8 cellular contexts compared by ENCODE assay signal in the genomic region with DNA sequence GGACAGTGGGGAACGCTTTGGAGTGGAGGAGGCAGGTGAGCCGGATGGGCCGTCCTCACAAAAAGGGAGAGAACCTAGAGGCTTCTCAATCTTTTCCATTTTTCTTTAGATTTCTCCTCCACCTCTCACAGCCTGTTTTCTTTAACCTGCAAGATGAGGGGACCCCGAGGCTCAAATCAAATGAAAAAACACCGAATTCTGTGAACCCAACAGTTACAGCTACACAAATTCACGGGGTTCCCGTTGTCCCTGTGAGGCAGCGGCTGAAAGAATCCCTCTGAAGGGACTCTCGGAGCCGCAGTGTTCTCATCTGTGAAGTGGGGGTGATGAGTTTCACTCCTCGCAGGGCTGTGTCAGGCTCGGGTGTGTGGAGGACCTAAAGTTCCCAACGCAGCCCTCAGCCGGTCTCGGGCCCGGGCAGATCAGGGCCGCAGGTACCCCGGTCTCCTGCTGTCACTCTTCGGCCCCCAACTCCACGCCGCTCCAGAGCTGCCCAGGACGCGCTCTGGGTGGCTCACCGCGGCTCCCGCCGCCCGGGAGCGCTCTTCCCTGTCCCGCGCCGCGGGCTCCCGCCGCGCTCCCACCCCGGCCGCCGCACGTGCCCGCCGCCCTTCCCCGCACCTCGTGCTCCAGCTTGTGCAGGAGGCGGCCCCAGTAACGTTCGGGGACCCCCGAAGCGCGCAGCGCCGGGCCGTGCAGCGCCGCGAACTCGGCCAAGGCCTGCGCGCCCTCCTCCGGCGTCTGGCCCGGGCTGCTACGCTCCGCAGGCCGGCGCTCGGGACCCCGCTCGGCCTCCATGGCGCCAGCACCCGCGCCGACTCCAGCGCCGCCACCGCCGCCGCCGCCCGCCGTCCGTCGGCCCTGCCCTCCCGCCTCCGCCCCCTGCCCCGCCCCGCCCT. TPM values are rescaled to one million over a fixed set of nuclear protein-coding genes. Genes with fewer than 3 reads are reported as not detected.
DNase-seq lines count a peak whose midpoint lies in the region; ATAC-seq and TF ChIP-seq lines count a peak whose summit lies in the region.

A gene (minus strand): TSS at position 863 of the 899 bp plus-strand sequence. CDS start 65 bp downstream, at position 798.

- peak; percentile 42 for ATAC-seq in CD4-positive, alpha-beta T cell (ENCODE audit: poor library complexity)
- ATAC-seq in GM19397 (IDR thresholded peaks at IDR 0.05; ENCODE audit: unreplicated experiment): peak; percentile 53
- peak; percentile 62 for ATAC-seq in IMR-90 (ENCODE audit: low read depth)
- ATAC-seq in GM21786 (IDR thresholded peaks at IDR 0.05; ENCODE audit: unreplicated experiment): no peak

- H3K4me1 ChIP-seq in IMR-90 (ENCODE audit: control insufficient read depth, insufficient read depth, low read length) (peaks cover 11% of the 10 kb centered on the region), smooth muscle cell (ENCODE audit: low read depth) (peaks cover 19% of the 10 kb centered on the region)

- TF ChIP-seq CTCF in CD4-positive, alpha-beta T cell (IDR thresholded peaks at IDR 0.05): no peak
- TF ChIP-seq CTCF in IMR-90 (conservative IDR thresholded peaks at IDR 0.05; ENCODE audit: low read depth, low read length): no peak
- no peak for TF ChIP-seq CTCF in VCaP (conservative IDR thresholded peaks at IDR 0.05)
- TF ChIP-seq CTCF in cardiac fibroblast (IDR thresholded peaks at IDR 0.05; ENCODE audit: low read depth, low read length): no peak
- no peak for TF ChIP-seq CTCF in smooth muscle cell (IDR thresholded peaks at IDR 0.05; ENCODE audit: borderline replicate concordance, insufficient read depth, poor library complexity, severe bottlenecking)

- H2AK5ac ChIP-seq in IMR-90 (ENCODE audit: low read depth, low read length): peak within 1 kb of the TSS; percentile 63

- H3K23ac ChIP-seq in IMR-90 (ENCODE audit: low read depth, low read length): peak within 1 kb of the TSS; percentile 75

- peak within 1 kb of the TSS; percentile 65 for H2BK120ac ChIP-seq in IMR-90 (ENCODE audit: low read depth, low read length)

- H3K79me1 ChIP-seq in IMR-90 (ENCODE audit: low read depth in 1 of 2, low read length in 2 of 2): peaks cover 3 to 42% of the 10 kb centered on the region in 2 experiments; a peak in 3 of 4 replicates

- H3F3A ChIP-seq in smooth muscle cell (ENCODE audit: low read depth): peaks cover 4% of the 10 kb centered on the region

- H3K14ac ChIP-seq in IMR-90 (replicated peaks; ENCODE audit: low read depth, low read length): peak within 1 kb of the TSS; percentile 92

- peak within 1 kb of the TSS; percentile 97 to 100 for H4K8ac ChIP-seq in IMR-90 (ENCODE audit: low read depth in 2 of 2, low read length in 2 of 2)

- peak within 1 kb of the TSS; percentile 91 for H4K5ac ChIP-seq in IMR-90 (ENCODE audit: low read depth, low read length)

- H3K18ac ChIP-seq in IMR-90 (ENCODE audit: low read depth, low read length): peak within 1 kb of the TSS; percentile 61

- POLR2A ChIA-PET in CD4-positive, alpha-beta T cell (lab: Charles Lee): interaction anchor here (0.6 to 2.6 kb wide), 24 partner anchors 7 to 995 kb away, joined by 3 to 28 read pairs (median 4); a partner anchor contains a TSS
- POLR2A ChIA-PET in IMR-90 (lab: Charles Lee; ENCODE audit: unreplicated experiment): interaction anchor here (0.6 kb wide), 4 partner anchors 30 to 865 kb away, joined by 3 to 19 read pairs (median 10); a partner anchor contains a TSS

- peak within 1 kb of the TSS; percentile 58 for H3K9ac ChIP-seq in IMR-90 (ENCODE audit: low read depth, low read length)
- H3K9ac ChIP-seq in smooth muscle cell (ENCODE audit: low read depth): peak within 1 kb of the TSS; percentile 78

- CTCF ChIA-PET in CD4-positive, alpha-beta T cell (lab: Charles Lee): interaction anchor here (1.0 to 1.5 kb wide), 7 partner anchors 11 to 160 kb away, joined by 3 to 7 read pairs (median 4); no protein-coding TSS in a partner anchor
- CTCF ChIA-PET in IMR-90 (lab: Yijun Ruan, JAX): interaction anchor here (1.5 to 1.6 kb wide), 2 partner anchors 45 to 640 kb away, joined by 3 read pairs; no protein-coding TSS in a partner anchor

- whole genome bisulfite sequencing in IMR-90 (ENCODE audit: extremely low coverage in 2 of 2, insufficient read length in 1 of 2), 2 experiments: 0% methylated on average over 41 of the region's 87 CpGs; no CpG with 5 or more reads in 1 of the 2 experiments
- 2% methylated on average over 46 of the region's 87 CpGs for WGBS in smooth muscle cell (ENCODE audit: low lambda C conversion rate)

- peaks cover 25% of the 10 kb centered on the region for H3K4me1 Mint-ChIP-seq in CD4-positive, alpha-beta T cell (ENCODE audit: low read depth)

- peak within 1 kb of the TSS; percentile 99 for H3K27ac Mint-ChIP-seq in CD4-positive, alpha-beta T cell

- in situ Hi-C loops in IMR-90 (cut with MboI; ENCODE audit: low sequenced_read_pairs): no loop called here

- no peak for TF ChIP-seq RAD21 in IMR-90 (IDR thresholded peaks at IDR 0.05; ENCODE audit: low read length)

- H2BK5ac ChIP-seq in IMR-90 (ENCODE audit: low read depth, low read length, poor library complexity, severe bottlenecking): peak within 1 kb of the TSS; percentile 78

- peak within 1 kb of the TSS; percentile 84; the same call in 1 of the 2 replicates for H3K56ac ChIP-seq in IMR-90 (ENCODE audit: extremely low read depth, insufficient read depth, low read length)

- H3K4me3 ChIP-seq in IMR-90 (ENCODE audit: insufficient read depth, low read depth, low read length) (peak within 1 kb of the TSS; percentile 62), cardiac fibroblast (replicated peaks in 1 of 2; ENCODE audit: low read depth in 2 of 2, low read length in 2 of 2) (peak within 1 kb of the TSS; percentile 70 to 71), smooth muscle cell (peak within 1 kb of the TSS; percentile 79)

- H3K27me3 Mint-ChIP-seq in CD4-positive, alpha-beta T cell: no peaks in the 10 kb centered on the region

- H3K9me1 ChIP-seq in IMR-90 (ENCODE audit: insufficient read depth, low read length): peaks cover 18% of the 10 kb centered on the region

- peak within 1 kb of the TSS; percentile 28; the same call in 2 of the 3 replicates for H2BK15ac ChIP-seq in IMR-90 (ENCODE audit: low read depth, low read length)

- H2AFZ ChIP-seq in IMR-90 (replicated peaks; ENCODE audit: low read length, poor library complexity) (peak within 1 kb of the TSS; percentile 99), smooth muscle cell (ENCODE audit: low read depth) (peak within 1 kb of the TSS; percentile 100)

- peak within 1 kb of the TSS; percentile 98 for H2AK9ac ChIP-seq in IMR-90 (replicated peaks; ENCODE audit: low read depth, low read length, poor library complexity)

- H4K91ac ChIP-seq in IMR-90 (ENCODE audit: insufficient read depth, low read depth, low read length): peak within 1 kb of the TSS; percentile 96

- H3K36me3 Mint-ChIP-seq in CD4-positive, alpha-beta T cell (ENCODE audit: low read depth): no peaks in the 10 kb centered on the region

- peak within 1 kb of the TSS; percentile 86 for H3K4me3 Mint-ChIP-seq in CD4-positive, alpha-beta T cell

- H3K27ac ChIP-seq in CD4-positive, alpha-beta T cell (ENCODE audit: low read depth, low read length): peak within 1 kb of the TSS; percentile 97
- H3K27ac ChIP-seq in IMR-90 (ENCODE audit: insufficient read depth, low read length) (peak within 1 kb of the TSS; percentile 81), VCaP (peak within 1 kb of the TSS; percentile 96), smooth muscle cell (ENCODE audit: low read depth) (peak within 1 kb of the TSS; percentile 94)

- H3K9me3 Mint-ChIP-seq in CD4-positive, alpha-beta T cell: no peaks in the 10 kb centered on the region

- intact Hi-C loops in CD4-positive, alpha-beta T cell (cut with DNase I, micrococcal nuclease): loop anchor here (1.0 to 5.0 kb wide), 9 partner anchors 34 to 572 kb away; a partner anchor contains a TSS
- intact Hi-C loops in IMR-90 (cut with micrococcal nuclease): no loop called here

- no peak within 1 kb of the TSS for H2BK20ac ChIP-seq in IMR-90 (ENCODE audit: low read depth, low read length)

- dilution Hi-C loops in IMR-90 (cut with HindIII; ENCODE audit: low sequenced_read_pairs, unreplicated experiment): no loop called here

- peaks cover 17% of the 10 kb centered on the region for H4K20me1 ChIP-seq in IMR-90 (ENCODE audit: insufficient read depth, low read length)
- H4K20me1 ChIP-seq in smooth muscle cell (ENCODE audit: low read depth): peaks cover 17% of the 10 kb centered on the region

- no peaks in the 10 kb centered on the region for H3K9me3 ChIP-seq in CD4-positive, alpha-beta T cell (ENCODE audit: control insufficient read depth, low read length)
- H3K9me3 ChIP-seq in IMR-90 (ENCODE audit: control insufficient read depth, insufficient read depth, low read length) (no peaks in the 10 kb centered on the region), smooth muscle cell (replicated peaks; ENCODE audit: low read depth) (no peaks in the 10 kb centered on the region)

- H3K27me3 ChIP-seq in CD4-positive, alpha-beta T cell (ENCODE audit: control insufficient read depth, insufficient read depth, low read length): no peaks in the 10 kb centered on the region
- H3K27me3 ChIP-seq in IMR-90 (ENCODE audit: control insufficient read depth, insufficient read depth, low read length): peaks cover 3% of the 10 kb centered on the region
- H3K27me3 ChIP-seq in smooth muscle cell (ENCODE audit: low read depth): no peaks in the 10 kb centered on the region

- H3K36me3 ChIP-seq in IMR-90 (ENCODE audit: control insufficient read depth, insufficient read depth, low read length) (0 out of 2 replicates have a peak, but pooled peaks cover 1% of the 10 kb centered on the region), smooth muscle cell (ENCODE audit: low read depth) (no peaks in the 10 kb centered on the region)

- H3K79me2 ChIP-seq in smooth muscle cell (ENCODE audit: low read depth): no peaks in the 10 kb centered on the region

- H3K4me2 ChIP-seq in IMR-90 (ENCODE audit: low read depth, low read length) (peak within 1 kb of the TSS; percentile 87), smooth muscle cell (peak within 1 kb of the TSS; percentile 95)

- BruUV-seq in IMR-90 (replicated peaks; lab: Mats Ljungman, UMichigan): no TSS peak

- peak; percentile 63 for TF ChIP-seq POLR2A in IMR-90 (IDR thresholded peaks at IDR 0.05; ENCODE audit: low read depth, low read length)

- peak; percentile 30 to 67 (median 49) for DNase-seq in CD4-positive, alpha-beta T cell
- DNase-seq in IMR-90 (peak; percentile 21), cardiac fibroblast (ENCODE audit: low read depth in 2 of 2) (peak; percentile 35 to 71), iris pigment epithelial cell (ENCODE audit: low read depth) (peak; percentile 51), smooth muscle cell (lab: John Stamatoyannopoulos, UW; ENCODE audit: unreplicated experiment) (peak; percentile 31)

- peak within 1 kb of the TSS; percentile 85 for H3K4ac ChIP-seq in IMR-90 (ENCODE audit: low read depth, low read length)

TF ChIP-seq in IMR-90, 13 proteins besides CTCF, POLR2A, EP300 and RAD21 (continues in another document):
- peak; percentile 96 for TF ChIP-seq BHLHE40 (IDR thresholded peaks at IDR 0.05; ENCODE audit: low read depth, low read length)

RNA-seq across cellular contexts. Expression of the gene that starts here (rescaled TPM):
- 1 to 10 TPM; 5.0 to 6.6 TPM for total RNA-seq in CD4-positive, alpha-beta T cell
- total RNA-seq in IMR-90 (2012; rRNA removed) (26.7 and 30.1 TPM in 2 replicates), smooth muscle cell (19.1 and 23.5 TPM in 2 replicates)
- polyA plus RNA-seq in IMR-90 (2012; rRNA removed) (20.9 and 21.8 TPM in 2 replicates), smooth muscle cell (31.6 and 39.1 TPM in 2 replicates)
- polyA plus RNA-seq in IMR-90 (2012; cell fraction: cytosol; rRNA removed): 13.3 and 15.5 TPM in 2 replicates
- 7.9 and 17.5 TPM in 2 replicates for polyA plus RNA-seq in IMR-90 (2012; cell fraction: nucleus; rRNA removed; ENCODE audit: low replicate concordance)
